In genomic region chr10:44394696-44395383, GRCh38 we compare ENCODE assay signal across 20 cellular contexts. TPM values are rescaled to one million over a fixed set of nuclear protein-coding genes. Genes with fewer than 3 reads are reported as not detected.
"Had no signal": no experiment of that assay in that cellular context is flagged by ENCODE, and none has a peak within 500 bp of the region (broad histone marks: within the 10 kb centered on the region; RNA-seq: fewer than 3 reads in every experiment).

No MANE protein-coding gene starts in this region.

- H3K36me3 ChIP-seq: cardiac muscle cell, gastrocnemius medialis, left lung, right atrium auricular region, tibial nerve had no signal

- H3K4me1 ChIP-seq: gastrocnemius medialis, left lung, right atrium auricular region had no signal

- ATAC-seq: activated CD8-positive, alpha-beta T cell treated with anti-CD3 and anti-CD28 coated beads, Interleukin-2, amount 10 ng/mL, durations not matched to agents 7 days and 5 days; gastrocnemius medialis; left lung had no signal

- DNase-seq: activated CD4-positive, alpha-beta T cell treated with anti-CD3 and anti-CD28 coated beads for 48 hours; activated CD4-positive, CD25-positive, alpha-beta regulatory T cell; activated CD8-positive, alpha-beta T cell treated with anti-CD3 and anti-CD28 coated beads, Interleukin-2, amount 10 ng/mL, durations not matched to agents 7 days and 5 days; activated naive CD4-positive, alpha-beta T cell treated with Interleukin-2 at 50 U/mL for 16 hours; activated naive CD8-positive, alpha-beta T cell treated with anti-CD3 and anti-CD28 coated beads, Interleukin-2, amount 10 ng/mL, durations not matched to agents 7 days and 5 days; amygdala; gastrocnemius medialis; kidney; left lung; midbrain; nucleus accumbens; stimulated activated CD4-positive, alpha-beta T cell treated with anti-CD3 and anti-CD28 coated beads, Interleukin-15, amount 100 ng/mL, for 24 hours; stimulated activated CD4-positive, alpha-beta T cell treated with anti-CD3 and anti-CD28 coated beads, Interleukin-2, amount 100 ng/mL, for 48 hours; T1000 had no signal

- H3K27me3 ChIP-seq: gastrocnemius medialis, right atrium auricular region, tibial nerve had no signal

- H3K27ac ChIP-seq: cardiac muscle cell, dorsolateral prefrontal cortex, gastrocnemius medialis, left lung, right atrium auricular region, skin epidermis, tibial nerve had no signal

- H3K4me3 ChIP-seq: cardiac muscle cell, dorsolateral prefrontal cortex, gastrocnemius medialis, left lung, right atrium auricular region, skin epidermis, tibial nerve had no signal

- H3K9me3 ChIP-seq: gastrocnemius medialis, left lung, right atrium auricular region, tibial nerve had no signal

RNA-seq across cellular contexts. Expression of gene CXCL12, which starts 9.9 kb away (rescaled TPM):
- total RNA-seq: activated CD8-positive, alpha-beta T cell treated with anti-CD3 and anti-CD28 coated beads, Interleukin-2, amount 10 ng/mL, durations not matched to agents 7 days and 5 days; activated naive CD8-positive, alpha-beta T cell treated with anti-CD3 and anti-CD28 coated beads, Interleukin-2, amount 10 ng/mL, durations not matched to agents 7 days and 5 days; T-helper 1 cell treated with Interleukin-12 subunit alpha and Interleukin-12 subunit beta and Interleukin-4 antibody, amounts not matched to agents 30 ng/mL and 1 ng/mL, for 36 hours had no signal
